In the genomic region with DNA sequence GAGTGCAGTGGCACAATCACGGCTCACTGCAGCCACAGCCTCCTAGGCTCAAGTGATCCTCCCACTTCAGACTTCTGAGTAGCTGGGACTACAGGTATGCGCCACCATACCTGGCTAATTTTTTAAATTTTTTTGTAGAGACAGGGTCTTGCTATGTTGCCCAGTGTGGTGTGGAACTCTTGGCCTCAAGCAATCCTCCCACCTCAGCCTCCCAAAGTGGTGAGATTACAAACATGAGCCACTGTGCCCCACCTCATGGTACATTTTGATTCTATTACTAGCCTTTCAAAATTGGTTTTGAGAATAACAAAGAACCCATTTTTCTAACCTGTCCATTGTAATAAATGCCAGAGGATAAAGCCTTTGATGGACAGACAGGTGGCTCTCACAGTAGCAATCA, we compare ENCODE assay signal across 9 cellular contexts. TPM values are rescaled to one million over a fixed set of nuclear protein-coding genes. Genes with fewer than 3 reads are reported as not detected.
DNase-seq lines count a peak whose midpoint lies in the region; ATAC-seq and TF ChIP-seq lines count a peak whose summit lies in the region.
"Had no signal": no experiment of that assay in that cellular context is flagged by ENCODE, and none has a peak within 500 bp of the region (broad histone marks: within the 10 kb centered on the region; RNA-seq: fewer than 3 reads in every experiment).

No MANE protein-coding gene starts in this region.

- H2BK120ac ChIP-seq in H9 (ENCODE audit: low read depth, low read length, poor library complexity, severe bottlenecking): no peak overlapping the region

- H4K5ac ChIP-seq in H9 (ENCODE audit: insufficient read length, low read depth, low read length): no peak overlapping the region

- peaks cover 12% of the 10 kb centered on the region for H3K36me3 ChIP-seq in muscle layer of colon (ENCODE audit: insufficient read depth, low read length)

- WGBS in H9 (ENCODE audit: extremely low coverage, insufficient read length, low lambda C conversion rate): no CpG with 5 or more reads among the region's 2 CpGs

- no peak overlapping the region for H4K8ac ChIP-seq in H9 (replicated peaks; ENCODE audit: insufficient read length, low read depth, low read length)

- no peak overlapping the region for H3K27ac Mint-ChIP-seq in H9
- no peak overlapping the region for H3K27ac Mint-ChIP-seq in activated naive CD8-positive, alpha-beta T cell

- H3K9ac ChIP-seq in H9 (ENCODE audit: extremely low read depth, insufficient read length, low read length) (no peak overlapping the region), muscle layer of colon (ENCODE audit: low read length) (no peak overlapping the region)

- no peaks in the 10 kb centered on the region for H3K9me3 Mint-ChIP-seq in H9
- H3K9me3 Mint-ChIP-seq in activated naive CD8-positive, alpha-beta T cell (ENCODE audit: low read depth): no peaks in the 10 kb centered on the region

- H3K56ac ChIP-seq in H9 (ENCODE audit: insufficient read length, low read depth, low read length): no peak overlapping the region

- H3K18ac ChIP-seq in H9 (ENCODE audit: insufficient read length, low read depth, low read length): no peak overlapping the region

- H3K27me3 Mint-ChIP-seq in H9 (ENCODE audit: low read depth): no peaks in the 10 kb centered on the region
- no peaks in the 10 kb centered on the region for H3K27me3 Mint-ChIP-seq in activated naive CD8-positive, alpha-beta T cell

- H2BK15ac ChIP-seq in H9 (ENCODE audit: low read depth, low read length): no peak overlapping the region

- H4K20me1 ChIP-seq in H9 (ENCODE audit: control insufficient read depth, insufficient read depth, insufficient read length): no peaks in the 10 kb centered on the region

- DNase-seq in AG04450 (ENCODE audit: low read depth, low spot score) (no peak), H9 (no peak), NOMO-1 (lab: John Stamatoyannopoulos, UW; ENCODE audit: unreplicated experiment in 2 of 2) (no peak), HT-29 (ENCODE audit: low spot score) (no peak), ecto neural progenitor cell (ENCODE audit: low spot score) (no peak)
- DNase-seq: posterior cingulate gyrus had no signal

- POLR2A ChIA-PET in AG04450 (lab: Yijun Ruan, JAX): no interaction called here

- H3K4ac ChIP-seq in H9 (ENCODE audit: low read depth, low read length): no peak overlapping the region

- peaks cover 9% of the 10 kb centered on the region for H3K23me2 ChIP-seq in H9 (ENCODE audit: insufficient read length, low read depth, low read length, poor library complexity, severe bottlenecking)

- H3T11ph ChIP-seq in H9 (ENCODE audit: low read length): no peak overlapping the region

- no peaks in the 10 kb centered on the region for H3K4me1 ChIP-seq in H9 (ENCODE audit: insufficient read depth, low read length)
- peaks cover 15% of the 10 kb centered on the region for H3K4me1 ChIP-seq in muscle layer of colon (ENCODE audit: insufficient read depth, low read length)

- H2BK12ac ChIP-seq in H9 (ENCODE audit: insufficient read length, low read depth, low read length): no peak overlapping the region

- H3K14ac ChIP-seq in H9 (ENCODE audit: insufficient read depth, low read length): no peak overlapping the region

- peak overlapping the region; percentile 96 for H3K4me2 ChIP-seq in H9 (ENCODE audit: insufficient read depth, insufficient read length, low read length)

- H2BK5ac ChIP-seq in H9 (ENCODE audit: insufficient read length, low read length): no peak overlapping the region

- peaks cover 5% of the 10 kb centered on the region; the same call in 1 of the 2 replicates for H3K79me2 ChIP-seq in H9 (ENCODE audit: insufficient read depth, low read length)

- H3K36me3 Mint-ChIP-seq in H9 (ENCODE audit: insufficient read depth in 1 of 3, low read depth in 3 of 3): peaks cover 4 to 27% (median 8%) of the 10 kb centered on the region in 3 experiments; a peak in 6 of 7 replicates
- H3K36me3 Mint-ChIP-seq in activated naive CD8-positive, alpha-beta T cell: peaks cover 7% of the 10 kb centered on the region

- H2BK20ac ChIP-seq in H9 (ENCODE audit: low read depth, low read length, poor library complexity, severe bottlenecking): no peak overlapping the region

- H3K23ac ChIP-seq in H9 (ENCODE audit: insufficient read length, low read depth, low read length): no peak overlapping the region

- no peak overlapping the region for H2AFZ ChIP-seq in H9 (ENCODE audit: low read length)

- peak overlapping the region; percentile 98 to 99; a peak in 4 of 5 replicates for H3K4me3 Mint-ChIP-seq in H9
- peak overlapping the region; percentile 96 for H3K4me3 Mint-ChIP-seq in activated naive CD8-positive, alpha-beta T cell

- H2AK5ac ChIP-seq in H9 (ENCODE audit: insufficient read length, low read length): no peak overlapping the region

- H3K4me3 ChIP-seq in AG04450 (ENCODE audit: low read depth, low read length) (peak overlapping the region; percentile 92; the same call in 1 of the 2 replicates), muscle layer of colon (ENCODE audit: low read depth in 1 of 2, low read length in 2 of 2) (no peak overlapping the region)

- H3K4me1 Mint-ChIP-seq in H9: peaks cover 13 to 15% of the 10 kb centered on the region in 2 experiments
- H3K4me1 Mint-ChIP-seq in activated naive CD8-positive, alpha-beta T cell (ENCODE audit: low read depth): peaks cover 30% of the 10 kb centered on the region

- CTCF ChIA-PET in AG04450 (lab: Charles Lee): interaction anchor here (1.1 kb wide), 1 partner anchor 16 kb away, joined by 3 read pairs; no protein-coding TSS in a partner anchor

- H3K27me3 ChIP-seq in AG04450 (ENCODE audit: control insufficient read depth, insufficient read depth, low read length) (no peaks in the 10 kb centered on the region), H9 (ENCODE audit: insufficient read depth, low read length) (no peaks in the 10 kb centered on the region), muscle layer of colon (ENCODE audit: control insufficient read depth in 1 of 2, insufficient read depth in 2 of 2, low read length in 2 of 2) (no peaks in the 10 kb centered on the region)

- no peak overlapping the region for H3K27ac ChIP-seq in AG04450 (ENCODE audit: low read depth, low read length)
- no peak overlapping the region for H3K27ac ChIP-seq in H9 (ENCODE audit: insufficient read length, low read depth, low read length)
- peak overlapping the region; percentile 1 for H3K27ac ChIP-seq in muscle layer of colon (ENCODE audit: low read depth, low read length)

- H3K79me1 ChIP-seq in H9 (ENCODE audit: insufficient read depth, low read depth, low read length, poor library complexity, severe bottlenecking): peaks cover 2% of the 10 kb centered on the region

- ATAC-seq in HG02981 (IDR thresholded peaks at IDR 0.05; ENCODE audit: unreplicated experiment): no peak

- TF ChIP-seq CTCF in AG04450 (IDR thresholded peaks at IDR 0.05; ENCODE audit: low read depth, low read length): no peak
- TF ChIP-seq CTCF in H9 (conservative IDR thresholded peaks at IDR 0.05): no peak

- H3K9me3 ChIP-seq in AG04450 (ENCODE audit: control insufficient read depth, insufficient read depth, low read length): no peaks in the 10 kb centered on the region
- no peaks in the 10 kb centered on the region for H3K9me3 ChIP-seq in H9 (ENCODE audit: control insufficient read depth, low read depth, low read length)
- no peaks in the 10 kb centered on the region for H3K9me3 ChIP-seq in muscle layer of colon (ENCODE audit: low read length)

- H4K91ac ChIP-seq in H9 (ENCODE audit: insufficient read length, low read depth, low read length): no peak overlapping the region

RNA-seq across cellular contexts. Expression of gene CCDC43, which starts 1.4 kb away (rescaled TPM):
- polyA plus RNA-seq in AG04450 (2011; rRNA removed): 13.4 and 18.0 TPM in 2 replicates
- 6.9 and 14.5 TPM in 2 replicates for polyA minus RNA-seq in AG04450 (2011; rRNA and poly(A)+ RNA removed)
- total RNA-seq in H9 (2021): 34.1 and 34.3 TPM in 2 replicates
- total RNA-seq in HT-29 (2014; rRNA removed; shearing (Covaris generic)): 13.9 and 16.4 TPM in 2 replicates

RNA-seq across cellular contexts. Expression of gene DBF4B, which starts 20.3 kb away (rescaled TPM):
- 2.6 and 3.0 TPM in 2 replicates for polyA plus RNA-seq in AG04450 (2011; rRNA removed)
- polyA minus RNA-seq in AG04450 (2011; rRNA and poly(A)+ RNA removed): 4.0 and 4.2 TPM in 2 replicates
- total RNA-seq in H9 (2021): 24.7 and 26.1 TPM in 2 replicates
- 11.4 and 11.8 TPM in 2 replicates for total RNA-seq in HT-29 (2014; rRNA removed; shearing (Covaris generic))

RNA-seq across cellular contexts. Expression of gene MEIOC, which starts 31.9 kb away (rescaled TPM):
- polyA plus RNA-seq in AG04450 (2011; rRNA removed): 0.21 and 0.36 TPM in 2 replicates
- 0.26 and 0.46 TPM in 2 replicates for polyA minus RNA-seq in AG04450 (2011; rRNA and poly(A)+ RNA removed)
- 2.7 and 3.0 TPM in 2 replicates for total RNA-seq in H9 (2021)
- not detected in 2 replicates for total RNA-seq in HT-29 (2014; rRNA removed; shearing (Covaris generic))
